8 cellular contexts compared by ENCODE assay signal in genomic region chr7:108328174-108328651, GRCh38.
DNase-seq lines count a peak whose midpoint lies in the region; ATAC-seq and TF ChIP-seq lines count a peak whose summit lies in the region.

No MANE protein-coding gene starts in this region.

- peak; percentile 22 for DNase-seq in GM10248 (ENCODE audit: extremely low spot score)
- peak; percentile 41 for DNase-seq in WERI-Rb-1
- no peak for DNase-seq in SIG-M5 (lab: John Stamatoyannopoulos, UW)
- no peak for DNase-seq in foreskin fibroblast
- DNase-seq in kidney glomerular epithelial cell (lab: John Stamatoyannopoulos, UW) = no peak
- no peak for DNase-seq in activated CD4-positive, alpha-beta T cell treated with anti-CD3 and anti-CD28 coated beads, Interleukin-2, amount 50 U/mL, for 48 hours

- no peaks in the 10 kb centered on the region for H3K27me3 ChIP-seq in WERI-Rb-1 (ENCODE audit: insufficient read depth, low read depth, severe bottlenecking)

- H3K4me3 ChIP-seq in WERI-Rb-1 (ENCODE audit: low read depth, low read length) = no peak overlapping the region
- no peak overlapping the region for H3K4me3 ChIP-seq in foreskin fibroblast (ENCODE audit: low read depth in 1 of 2, low read length in 2 of 2)

- no peaks in the 10 kb centered on the region for H3K9me3 ChIP-seq in WERI-Rb-1 (ENCODE audit: severe bottlenecking)

- CTCF ChIA-PET in GM10248 (lab: Yijun Ruan, JAX) = interaction anchor here (1.1 to 2.3 kb wide), 7 partner anchors 9 to 139 kb away, joined by 3 to 5 read pairs (median 3); no protein-coding TSS in a partner anchor

- ATAC-seq in GM21360 (IDR thresholded peaks at IDR 0.05; ENCODE audit: unreplicated experiment) (peak; percentile 74), HG03108 (IDR thresholded peaks at IDR 0.05; ENCODE audit: unreplicated experiment) (peak; percentile 91)

- POLR2A ChIA-PET in GM10248 (lab: Yijun Ruan, JAX) = no interaction called here

- no peaks in the 10 kb centered on the region for H3K36me3 ChIP-seq in WERI-Rb-1

- TF ChIP-seq CTCF in GM10248 (IDR thresholded peaks at IDR 0.05; ENCODE audit: control extremely low read depth, extremely low read depth, low read depth, missing control alignments) = no peak
- no peak for TF ChIP-seq CTCF in WERI-Rb-1 (IDR thresholded peaks at IDR 0.05; ENCODE audit: low read depth, low read length)
- TF ChIP-seq CTCF in foreskin fibroblast (IDR thresholded peaks at IDR 0.05; ENCODE audit: low read depth, low read length) = no peak

- peak overlapping the region; percentile 63 for H3K27ac ChIP-seq in WERI-Rb-1

Comparison
In these comparisons a context has a peak if more than half of its experiments do, and no peak if none do; other contexts are left out.
1. DNase-seq: peak in GM10248 (single experiment) and WERI-Rb-1 (single experiment); none in SIG-M5 (single experiment), foreskin fibroblast (0 of 2), kidney glomerular epithelial cell (single experiment) and activated CD4-positive, alpha-beta T cell treated with anti-CD3 and anti-CD28 coated beads, Interleukin-2, amount 50 U/mL, for 48 hours (0 of 2).